Comparison of ENCODE assay signal across 30 cellular contexts in genomic region chr7:81245353-81245752, GRCh38.
"Had no signal": no experiment of that assay in that cellular context is flagged by ENCODE, and none has a peak within 500 bp of the region (broad histone marks: within the 10 kb centered on the region; RNA-seq: fewer than 3 reads in every experiment).

No MANE protein-coding gene starts in this region.

- H3K27me3 Mint-ChIP-seq: activated CD4-positive, alpha-beta memory T cell treated with anti-CD3 and anti-CD28 coated beads, Interleukin-2, amount 10 ng/mL, durations not matched to agents 7 days and 5 days; activated CD8-positive, alpha-beta memory T cell treated with anti-CD3 and anti-CD28 coated beads, Interleukin-2, amount 10 ng/mL, durations not matched to agents 7 days and 5 days; activated naive CD4-positive, alpha-beta T cell treated with anti-CD3 and anti-CD28 coated beads, Interleukin-2, amount 10 ng/mL, durations not matched to agents 7 days and 5 days; activated naive CD8-positive, alpha-beta T cell had no signal

- H3K27ac Mint-ChIP-seq: activated CD4-positive, alpha-beta memory T cell treated with anti-CD3 and anti-CD28 coated beads, Interleukin-2, amount 10 ng/mL, durations not matched to agents 7 days and 5 days; activated CD8-positive, alpha-beta memory T cell treated with anti-CD3 and anti-CD28 coated beads, Interleukin-2, amount 10 ng/mL, durations not matched to agents 7 days and 5 days; activated naive CD4-positive, alpha-beta T cell treated with anti-CD3 and anti-CD28 coated beads, Interleukin-2, amount 10 ng/mL, durations not matched to agents 7 days and 5 days; activated naive CD8-positive, alpha-beta T cell; activated naive CD8-positive, alpha-beta T cell treated with anti-CD3 and anti-CD28 coated beads, Interleukin-2, amount 50 U/mL, for 24 hours; activated T-helper 1 cell treated with anti-CD3 and anti-CD28 coated beads, Interleukin-12 subunit alpha, Interleukin-12 subunit beta, Interleukin-2, Interleukin-4 antibody, amounts not matched to agents 30 ng/mL and 10 ng/mL and 1 ng/mL, durations not matched to agents 14 hours and 24 hours and 36 hours; brain had no signal

- H3K4me3 Mint-ChIP-seq: activated CD4-positive, alpha-beta memory T cell treated with anti-CD3 and anti-CD28 coated beads, Interleukin-2, amount 10 ng/mL, durations not matched to agents 7 days and 5 days; activated CD8-positive, alpha-beta memory T cell treated with anti-CD3 and anti-CD28 coated beads, Interleukin-2, amount 10 ng/mL, durations not matched to agents 7 days and 5 days; activated naive CD4-positive, alpha-beta T cell treated with anti-CD3 and anti-CD28 coated beads, Interleukin-2, amount 10 ng/mL, durations not matched to agents 7 days and 5 days; activated naive CD8-positive, alpha-beta T cell; activated naive CD8-positive, alpha-beta T cell treated with anti-CD3 and anti-CD28 coated beads, Interleukin-2, amount 50 U/mL, for 24 hours; activated T-cell treated with anti-CD3 and anti-CD28 coated beads, Interleukin-2, amount 50 U/mL, for 4 hours; activated T-helper 1 cell treated with anti-CD3 and anti-CD28 coated beads, Interleukin-12 subunit alpha, Interleukin-12 subunit beta, Interleukin-2, Interleukin-4 antibody, amounts not matched to agents 30 ng/mL and 10 ng/mL and 1 ng/mL, durations not matched to agents 14 hours and 24 hours and 36 hours; brain had no signal

- H3K4me3 ChIP-seq: PC-9 had no signal

- H3K4me2 ChIP-seq: PC-9 had no signal

- H2AFZ ChIP-seq: PC-9 had no signal

- DNase-seq: activated CD4-positive, alpha-beta memory T cell treated with anti-CD3 and anti-CD28 coated beads, Interleukin-2, amount 10 ng/mL, durations not matched to agents 7 days and 5 days; activated CD4-positive, alpha-beta T cell treated with anti-CD3 and anti-CD28 coated beads for 1 hour; activated CD4-positive, alpha-beta T cell treated with anti-CD3 and anti-CD28 coated beads for 48 hours; activated CD4-positive, CD25-positive, alpha-beta regulatory T cell; activated CD8-positive, alpha-beta memory T cell treated with anti-CD3 and anti-CD28 coated beads for 24 hours; activated CD8-positive, alpha-beta memory T cell treated with anti-CD3 and anti-CD28 coated beads, Interleukin-2, amount 10 ng/mL, durations not matched to agents 7 days and 5 days; activated gamma-delta T cell treated with Interleukin-2 at 50 U/mL for 16 hours; activated naive CD4-positive, alpha-beta T cell treated with anti-CD3 and anti-CD28 coated beads, Interleukin-2, amount 10 ng/mL, durations not matched to agents 7 days and 5 days; activated naive CD8-positive, alpha-beta T cell treated with anti-CD3 and anti-CD28 coated beads, Interleukin-2, amount 50 U/mL, for 24 hours; activated T-cell treated with anti-CD3 and anti-CD28 coated beads, Interleukin-2, amount 50 U/mL, for 4 hours; anterior cingulate cortex; caudate nucleus; cerebellar nuclear complex; NCI-H1092 treated with DMSO at 0.1 percent for 48 hours; NCI-H1417; NCI-H187 treated with DMSO at 0.1 percent for 48 hours; NCI-H2081; NCI-H345; NCI-H524 treated with DMSO at 0.1 percent for 48 hours; PC-9; SIG-M5; SW 1271; T-helper 1 cell; T-helper 2 cell; T-helper 9 cell had no signal

- H3K4me1 Mint-ChIP-seq: activated CD4-positive, alpha-beta memory T cell treated with anti-CD3 and anti-CD28 coated beads, Interleukin-2, amount 10 ng/mL, durations not matched to agents 7 days and 5 days; activated CD8-positive, alpha-beta memory T cell treated with anti-CD3 and anti-CD28 coated beads, Interleukin-2, amount 10 ng/mL, durations not matched to agents 7 days and 5 days; activated naive CD4-positive, alpha-beta T cell treated with anti-CD3 and anti-CD28 coated beads, Interleukin-2, amount 10 ng/mL, durations not matched to agents 7 days and 5 days; activated naive CD8-positive, alpha-beta T cell treated with anti-CD3 and anti-CD28 coated beads, Interleukin-2, amount 50 U/mL, for 24 hours; brain had no signal

- H3K36me3 Mint-ChIP-seq: activated CD8-positive, alpha-beta memory T cell treated with anti-CD3 and anti-CD28 coated beads, Interleukin-2, amount 10 ng/mL, durations not matched to agents 7 days and 5 days; activated naive CD4-positive, alpha-beta T cell treated with anti-CD3 and anti-CD28 coated beads, Interleukin-2, amount 10 ng/mL, durations not matched to agents 7 days and 5 days; activated naive CD8-positive, alpha-beta T cell; brain had no signal

- H3K27ac ChIP-seq: PC-9, RWPE1, VCaP had no signal
